In the genomic region with DNA sequence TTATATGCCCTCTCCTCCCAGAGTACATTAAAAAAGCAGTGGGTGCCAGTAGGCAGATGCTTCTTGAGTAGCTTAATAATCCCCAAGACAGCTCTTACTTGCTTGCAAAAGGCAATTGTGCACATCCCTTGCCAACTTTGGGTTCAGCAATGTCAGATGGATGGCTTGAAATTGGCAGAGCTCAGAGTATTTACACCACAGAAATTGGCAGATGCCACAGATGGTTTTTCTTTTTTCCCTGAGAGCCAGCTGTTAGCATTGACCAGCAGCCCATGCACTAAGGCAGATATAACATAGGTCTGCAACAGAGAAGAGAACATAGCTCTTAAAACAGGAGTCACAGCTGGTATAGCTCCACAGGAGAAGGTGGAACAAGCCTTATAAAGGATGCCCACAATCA, we compare ENCODE assay signal across 1 cellular context.
TF ChIP-seq lines count a peak whose summit lies in the region.

No MANE protein-coding gene starts in this region.

TF ChIP-seq in SK-N-SH, 30 proteins besides CTCF, POLR2A, EP300 and RAD21 (continued from another document):
- no peak for TF ChIP-seq NRF1 (IDR thresholded peaks at IDR 0.05; ENCODE audit: low read depth, low read length)
- no peak for TF ChIP-seq ELF1 (IDR thresholded peaks at IDR 0.05)
- TF ChIP-seq FOXM1 (IDR thresholded peaks at IDR 0.05; ENCODE audit: low read depth): no peak
- no peak for TF ChIP-seq TAF1 (IDR thresholded peaks at IDR 0.05; ENCODE audit: borderline replicate concordance, low read depth, low read length)
